ENCODE assay signal across 8 cellular contexts in the genomic region with DNA sequence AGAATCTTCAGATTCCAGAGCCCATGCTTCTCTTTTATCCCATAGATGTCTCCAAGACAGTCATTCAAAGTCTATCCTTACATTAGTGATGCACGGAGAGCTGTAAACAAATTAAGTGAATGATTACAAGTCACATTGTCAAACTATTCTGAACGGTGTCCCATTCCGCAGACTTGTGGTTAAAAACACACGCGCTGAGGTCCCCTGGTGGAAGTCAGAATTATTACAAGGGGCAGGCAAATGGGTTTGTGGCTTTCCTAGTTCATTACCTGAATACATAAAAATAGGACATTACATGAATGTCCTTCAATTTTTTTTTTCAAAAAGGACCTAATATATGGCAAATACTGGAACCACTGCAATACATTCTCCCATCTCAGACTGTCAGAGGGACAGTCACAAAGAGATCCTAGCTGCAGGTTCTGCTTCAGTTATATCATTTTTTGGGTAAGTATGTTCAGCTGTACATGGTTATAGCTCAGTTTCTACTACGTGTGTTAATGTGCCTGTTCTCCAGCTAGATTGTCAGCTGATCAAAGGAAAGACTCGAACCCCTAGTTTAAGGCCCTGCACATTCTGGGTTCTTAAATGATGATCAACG. TPM values are rescaled to one million over a fixed set of nuclear protein-coding genes. Genes with fewer than 3 reads are reported as not detected.
A peak's percentile ranks its signal among the peaks of the same experiment; 100 is the strongest.
DNase-seq lines count a peak whose midpoint lies in the region; ATAC-seq and FAIRE-seq lines count a peak whose summit lies in the region.

No MANE protein-coding gene starts in this region.

- ATAC-seq in GM21786 (IDR thresholded peaks at IDR 0.05; ENCODE audit: unreplicated experiment) = peak; percentile 72
- no peak for ATAC-seq in HG03457 (IDR thresholded peaks at IDR 0.05; ENCODE audit: unreplicated experiment)

- DNase-seq in Kasumi-1 (lab: John Stamatoyannopoulos, UW) = peak; percentile 50 to 77
- DNase-seq in SK-N-DZ (ENCODE audit: low spot score) = peak; percentile 50
- peak; percentile 77 for DNase-seq in astrocyte of the hippocampus (ENCODE audit: low read depth, low spot score)
- DNase-seq in iPS-NIHi7 (ENCODE audit: extremely low spot score) = peak; percentile 54
- peak; percentile 38 for DNase-seq in stimulated activated CD4-positive, alpha-beta T cell treated with anti-CD3 and anti-CD28 coated beads, Interleukin-12 subunit alpha, Interleukin-12 subunit beta, amount 100 ng/mL, for 4 hours

- FAIRE-seq in G401.6 (lab: Jason Lieb, UNC) = peak; percentile 91

RNA-seq across cellular contexts. Expression of a gene that starts 53.1 kb away (rescaled TPM):
- 11.4 and 14.4 TPM in 2 replicates for polyA plus RNA-seq in SK-N-DZ (2014; cell fraction: cytosol; rRNA removed)
- polyA plus RNA-seq in SK-N-DZ (2014; cell fraction: nucleus; rRNA removed) = 7.1 and 10.5 TPM in 2 replicates
